8 cellular contexts compared by ENCODE assay signal in genomic region chr4:8391972-8392371, GRCh38. TPM values are rescaled to one million over a fixed set of nuclear protein-coding genes. Genes with fewer than 3 reads are reported as not detected.
DNase-seq lines count a peak whose midpoint lies in the region; ATAC-seq and TF ChIP-seq lines count a peak whose summit lies in the region.

No MANE protein-coding gene starts in this region.

- H3K27me3 ChIP-seq in SK-N-SH (ENCODE audit: insufficient read depth), result no peaks in the 10 kb centered on the region
- no peaks in the 10 kb centered on the region for H3K27me3 ChIP-seq in lung (ENCODE audit: control insufficient read depth, insufficient read depth)

- peaks cover 12% of the 10 kb centered on the region for H3F3A ChIP-seq in SK-N-SH (replicated peaks; ENCODE audit: insufficient read depth)

- no peak overlapping the region for H3K4me3 ChIP-seq in SK-N-SH (ENCODE audit: low read depth in 2 of 2, low read length in 1 of 2)
- H3K4me3 ChIP-seq in lung, result no peak overlapping the region

- H3K9me2 ChIP-seq in SK-N-SH, result no peaks in the 10 kb centered on the region

- ATAC-seq in SK-N-SH treated with all-trans-retinoic acid at 6 μM for 48 hours (no peak), HG03025 (IDR thresholded peaks at IDR 0.05; ENCODE audit: low FRiP score, unreplicated experiment) (peak; percentile 58), lung (ENCODE audit: insufficient read depth, low FRiP score) (peak; percentile 38)

- no peak overlapping the region for H3K4me2 ChIP-seq in SK-N-SH

- H4K20me1 ChIP-seq in SK-N-SH (ENCODE audit: insufficient read depth), result no peaks in the 10 kb centered on the region

- H2AFZ ChIP-seq in SK-N-SH (ENCODE audit: low read depth), result no peak overlapping the region

- peaks cover 14 to 44% of the 10 kb centered on the region in 2 experiments for H3K4me1 ChIP-seq in SK-N-SH (ENCODE audit: control insufficient read depth in 1 of 2, insufficient read depth in 2 of 2, low read depth in 1 of 2, low read length in 1 of 2)
- H3K4me1 ChIP-seq in lung (ENCODE audit: control insufficient read depth in 2 of 2, insufficient read depth in 2 of 2, low read length in 2 of 2), result peaks cover 0 to 3% of the 10 kb centered on the region in 2 donors

- no peak for TF ChIP-seq CTCF in SK-N-SH (IDR thresholded peaks at IDR 0.05)
- no peak for TF ChIP-seq CTCF in lung (IDR thresholded peaks at IDR 0.05; ENCODE audit: control extremely low read depth, extremely low read depth)

- TF ChIP-seq EP300 in SK-N-SH (IDR thresholded peaks at IDR 0.05; ENCODE audit: borderline replicate concordance in 1 of 2, low read depth in 1 of 2, low read length in 1 of 2), result peak in 1 of 2 experiments; percentile 15; a peak in 1 of 4 replicates

- H3K36me3 ChIP-seq in SK-N-SH (replicated peaks in 1 of 2; ENCODE audit: control insufficient read depth in 1 of 2, insufficient read depth in 2 of 2, low read length in 1 of 2) (peaks cover 17 to 37% of the 10 kb centered on the region in 2 experiments), lung (ENCODE audit: control insufficient read depth in 2 of 2, insufficient read depth in 2 of 2, low read length in 2 of 2) (peaks cover 8 to 56% of the 10 kb centered on the region in 2 donors)

- CTCF ChIA-PET in SK-N-SH (lab: Yijun Ruan, JAX), result interaction anchor here (1.2 to 6.8 kb wide), 3 partner anchors 11 to 154 kb away, joined by 3 to 41 read pairs (median 6); no protein-coding TSS in a partner anchor

- TF ChIP-seq RAD21 in SK-N-SH (IDR thresholded peaks at IDR 0.05; ENCODE audit: low read length), result no peak

- H3K9ac ChIP-seq in SK-N-SH, result no peak overlapping the region

- H3K79me2 ChIP-seq in SK-N-SH (ENCODE audit: insufficient read depth), result no peaks in the 10 kb centered on the region

- 73% methylated on average over 9 of the region's 9 CpGs for WGBS in SK-N-SH (ENCODE audit: low lambda C conversion rate)
- WGBS in lung, 2 donors, result 66 to 68% methylated on average over 9 of the region's 9 CpGs

- DNase-seq in SK-N-SH (no peak), amygdala (lab: John Stamatoyannopoulos, UW) (peak in 33 of 56 donors; percentile 10 to 78 (median 49)), lung (ENCODE audit: low spot score) (peak; percentile 52), SKM-1 treated with dmso at 0.1 percent for 144 hours (lab: John Stamatoyannopoulos, UW; ENCODE audit: unreplicated experiment) (no peak), SIG-M5 (lab: John Stamatoyannopoulos, UW) (no peak), NCI-H2171 treated with DMSO at 0.1 percent for 48 hours (lab: John Stamatoyannopoulos, UW) (no peak)

- H3K9me3 ChIP-seq in SK-N-SH (no peaks in the 10 kb centered on the region), lung (ENCODE audit: control insufficient read depth in 2 of 2, insufficient read depth in 1 of 2, low read length in 1 of 2) (peaks cover 0 to 3% of the 10 kb centered on the region in 2 donors)

- POLR2A ChIA-PET in SK-N-SH (lab: Yijun Ruan, JAX), result no interaction called here

- H3K27ac ChIP-seq in SK-N-SH (ENCODE audit: low read depth in 2 of 2, low read length in 1 of 2), result peak overlapping the region in 1 of 2 experiments; percentile 11; a peak in 1 of 4 replicates
- H3K27ac ChIP-seq in lung (ENCODE audit: low read depth in 1 of 2, low read length in 1 of 2), result peak overlapping the region in 1 of 2 donors; percentile 20

TF ChIP-seq in SK-N-SH, 30 proteins besides CTCF, POLR2A, EP300 and RAD21 (continues in another document):
- TF ChIP-seq RXRA (IDR thresholded peaks at IDR 0.05; ENCODE audit: borderline replicate concordance, low read depth) (no peak), RCOR1 (IDR thresholded peaks at IDR 0.05; ENCODE audit: low read length) (no peak), IRF3 (IDR thresholded peaks at IDR 0.05; ENCODE audit: low read depth, low read length) (no peak), USF2 (IDR thresholded peaks at IDR 0.05; ENCODE audit: borderline replicate concordance, low read depth, low read length) (no peak), FOXJ3 (CRISPR knock-in tag; IDR thresholded peaks at IDR 0.05) (no peak), SIN3A (IDR thresholded peaks at IDR 0.05; ENCODE audit: borderline replicate concordance, low read depth, low read length) (no peak), TCF12 (IDR thresholded peaks at IDR 0.05) (peak; percentile 81), GABPA (IDR thresholded peaks at IDR 0.05; ENCODE audit: low read depth) (no peak), JUND (IDR thresholded peaks at IDR 0.05) (no peak), MXI1 (IDR thresholded peaks at IDR 0.05; ENCODE audit: low read depth, low read length) (peak; percentile 86), FOXM1 (IDR thresholded peaks at IDR 0.05; ENCODE audit: low read depth) (no peak)

TF ChIP-seq in SK-N-SH treated with all-trans-retinoic acid at 6 μM for 48 hours, 23 proteins besides CTCF, POLR2A, EP300 and RAD21 (continues in another document):
- TF ChIP-seq TOX (CRISPR knock-in tag; IDR thresholded peaks at IDR 0.05; ENCODE audit: borderline replicate concordance) (no peak), CREB5 (CRISPR knock-in tag; IDR thresholded peaks at IDR 0.05; ENCODE audit: low read depth) (no peak), ZNF8 (CRISPR knock-in tag; IDR thresholded peaks at IDR 0.05) (no peak), BACH2 (CRISPR knock-in tag; IDR thresholded peaks at IDR 0.05; ENCODE audit: borderline replicate concordance) (no peak), TCF4 (CRISPR knock-in tag; IDR thresholded peaks at IDR 0.05; ENCODE audit: borderline replicate concordance) (no peak), ZC3H10 (CRISPR knock-in tag; IDR thresholded peaks at IDR 0.05) (no peak), ESRRG (CRISPR knock-in tag; IDR thresholded peaks at IDR 0.05) (no peak), ZFP30 (CRISPR knock-in tag; IDR thresholded peaks at IDR 0.05) (no peak), OSR1 (CRISPR knock-in tag; IDR thresholded peaks at IDR 0.05) (no peak), POU6F1 (CRISPR knock-in tag; IDR thresholded peaks at IDR 0.05; ENCODE audit: borderline replicate concordance, low read depth) (no peak), TSHZ2 (CRISPR knock-in tag; IDR thresholded peaks at IDR 0.05) (no peak)

RNA-seq across cellular contexts. Expression of gene ACOX3, which starts 48.6 kb away (rescaled TPM):
- polyA plus RNA-seq in SK-N-SH (2012; rRNA removed) (7.0 and 8.4 TPM in 2 replicates), lung (10 to 100 TPM; 15.6 to 16.1 TPM)
- 6.3 and 6.4 TPM in 2 replicates for polyA plus RNA-seq in SK-N-SH (2012; cell fraction: cytosol; rRNA removed)
- 30.2 and 33.9 TPM in 2 replicates for polyA plus RNA-seq in SK-N-SH (2012; cell fraction: nucleus; rRNA removed)
- 10 to 100 TPM; 26.9 to 32.2 TPM for total RNA-seq in lung

RNA-seq across cellular contexts. Expression of gene TRMT44, which starts 48.6 kb away (rescaled TPM):
- polyA plus RNA-seq in SK-N-SH (2012; rRNA removed) (6.0 and 6.9 TPM in 2 replicates), lung (1 to 10 TPM; 7.3 to 7.4 TPM)
- polyA plus RNA-seq in SK-N-SH (2012; cell fraction: cytosol; rRNA removed), result 3.8 and 4.9 TPM in 2 replicates
- polyA plus RNA-seq in SK-N-SH (2012; cell fraction: nucleus; rRNA removed), result 18.9 and 20.0 TPM in 2 replicates
- 10 to 100 TPM; 22.6 to 24.8 TPM for total RNA-seq in lung

Comparison
In these comparisons a context has a peak if more than half of its experiments do, and no peak if none do; other contexts are left out.
1. DNase-seq: peak in amygdala (33 of 56) and lung (single experiment); none in SK-N-SH (single experiment), SKM-1 treated with dmso at 0.1 percent for 144 hours (single experiment), SIG-M5 (single experiment) and NCI-H2171 treated with DMSO at 0.1 percent for 48 hours (single experiment).